In the genomic region with DNA sequence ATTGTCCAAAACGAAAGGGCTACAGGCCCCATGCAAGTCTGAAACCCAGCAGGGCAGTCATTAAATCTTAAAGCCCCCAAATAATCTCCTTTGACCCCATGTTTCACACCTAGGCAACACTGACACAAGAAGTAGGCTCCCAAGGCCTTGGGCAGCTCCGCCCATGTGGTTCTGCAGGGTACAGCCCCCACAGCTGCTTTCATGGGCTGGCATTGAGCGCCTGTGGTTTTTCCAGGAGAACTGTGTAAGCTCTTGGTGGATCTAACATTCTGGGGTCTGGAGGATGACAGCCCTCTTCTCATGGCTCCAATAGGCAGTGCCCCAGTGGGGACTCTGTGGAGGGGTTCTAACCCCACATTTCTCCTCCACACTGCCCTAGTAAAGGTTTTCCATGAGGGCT, we compare ENCODE assay signal across 29 cellular contexts.
"Had no signal": no experiment of that assay in that cellular context is flagged by ENCODE, and none has a peak within 500 bp of the region (broad histone marks: within the 10 kb centered on the region; RNA-seq: fewer than 3 reads in every experiment).

No MANE protein-coding gene starts in this region.

- H3K27me3 ChIP-seq: colonic mucosa, esophagus muscularis mucosa, esophagus squamous epithelium, foreskin keratinocyte, gastrocnemius medialis, gastroesophageal sphincter, heart left ventricle, heart right ventricle had no signal

- H3K27me3 Mint-ChIP-seq: dendritic cell treated with granulocyte-macrophage colony-stimulating factor and Interleukin-4, amounts not matched to agents 40 ng/mL and 50 ng/mL, for 4 days; effector memory CD8-positive, alpha-beta T cell had no signal

- H3K27ac ChIP-seq: colonic mucosa, coronary artery, dorsolateral prefrontal cortex, epithelial cell of prostate, esophagus muscularis mucosa, esophagus squamous epithelium, foreskin keratinocyte, gastrocnemius medialis, gastroesophageal sphincter, heart left ventricle, heart right ventricle had no signal

- H3K4me3 ChIP-seq: colonic mucosa, coronary artery, dorsolateral prefrontal cortex, esophagus muscularis mucosa, esophagus squamous epithelium, gastrocnemius medialis, gastroesophageal sphincter, heart left ventricle, heart right ventricle had no signal

- ATAC-seq: effector memory CD8-positive, alpha-beta T cell; esophagus mucosa; foreskin keratinocyte; gastrocnemius medialis; gastroesophageal sphincter; heart left ventricle; heart right ventricle had no signal

- DNase-seq: colonic mucosa; cortex of kidney; dermis blood vessel endothelial cell; dorsolateral prefrontal cortex; effector CD4-positive, alpha-beta T cell; effector CD8-positive, alpha-beta T cell; effector memory CD4-positive, alpha-beta T cell; effector memory CD8-positive, alpha-beta T cell; endodermal cell; erythroblast; esophagus squamous epithelium; foreskin fibroblast; foreskin keratinocyte; foreskin melanocyte; gastrocnemius medialis; glutamatergic neuron; head of caudate nucleus; heart left ventricle; heart right ventricle had no signal

- H3K36me3 ChIP-seq: colonic mucosa, esophagus muscularis mucosa, esophagus squamous epithelium, gastrocnemius medialis, gastroesophageal sphincter, heart left ventricle, heart right ventricle had no signal

- H3K27ac Mint-ChIP-seq: dendritic cell treated with granulocyte-macrophage colony-stimulating factor and Interleukin-4, amounts not matched to agents 40 ng/mL and 50 ng/mL, for 4 days; effector memory CD8-positive, alpha-beta T cell; endodermal cell had no signal

- H3K4me1 ChIP-seq: colonic mucosa, esophagus muscularis mucosa, esophagus squamous epithelium, foreskin keratinocyte, gastrocnemius medialis, gastroesophageal sphincter, heart left ventricle, heart right ventricle had no signal

- H3K4me1 Mint-ChIP-seq: endodermal cell had no signal

- H3K9me3 ChIP-seq: colonic mucosa, esophagus muscularis mucosa, esophagus squamous epithelium, gastrocnemius medialis, gastroesophageal sphincter, heart left ventricle, heart right ventricle had no signal

- FAIRE-seq: colon, endometrium, endothelial cell of umbilical vein, frontal cortex had no signal

- H3K4me3 Mint-ChIP-seq: dendritic cell treated with granulocyte-macrophage colony-stimulating factor and Interleukin-4, amounts not matched to agents 40 ng/mL and 50 ng/mL, for 4 days; effector memory CD8-positive, alpha-beta T cell; endodermal cell had no signal
